In genomic region chr3:39291903-39292329, GRCh38 we compare ENCODE assay signal across 8 cellular contexts. TPM values are rescaled to one million over a fixed set of nuclear protein-coding genes. Genes with fewer than 3 reads are reported as not detected.
DNase-seq lines count a peak whose midpoint lies in the region; ATAC-seq and TF ChIP-seq lines count a peak whose summit lies in the region.

No MANE protein-coding gene starts in this region.

- H3K4me1 Mint-ChIP-seq in activated T-helper 17 cell treated with anti-CD3 and anti-CD28 coated beads, Interleukin-2, amount 50 U/mL, for 72 hours = peaks cover 10% of the 10 kb centered on the region

- H3K27me3 Mint-ChIP-seq in activated T-helper 17 cell treated with anti-CD3 and anti-CD28 coated beads, Interleukin-2, amount 50 U/mL, for 72 hours = no peaks in the 10 kb centered on the region

- peak overlapping the region; percentile 18 for H3K27ac Mint-ChIP-seq in activated T-helper 17 cell treated with anti-CD3 and anti-CD28 coated beads, Interleukin-2, amount 50 U/mL, for 72 hours

- H3K27me3 ChIP-seq in RWPE2 (ENCODE audit: insufficient read depth, poor library complexity, severe bottlenecking) (no peaks in the 10 kb centered on the region), thyroid gland (no peaks in the 10 kb centered on the region)

- H3K9me3 ChIP-seq in RWPE2 (ENCODE audit: severe bottlenecking) (no peaks in the 10 kb centered on the region), thyroid gland (no peaks in the 10 kb centered on the region)

- no peak overlapping the region for H3K4me3 Mint-ChIP-seq in activated T-helper 17 cell treated with anti-CD3 and anti-CD28 coated beads, Interleukin-2, amount 50 U/mL, for 72 hours

- no peaks in the 10 kb centered on the region for H3K9me3 Mint-ChIP-seq in activated T-helper 17 cell treated with anti-CD3 and anti-CD28 coated beads, Interleukin-2, amount 50 U/mL, for 72 hours

- H3K4me1 ChIP-seq in RWPE2 (ENCODE audit: insufficient read depth, poor library complexity, severe bottlenecking) (no peaks in the 10 kb centered on the region), thyroid gland (peaks cover 9 to 30% of the 10 kb centered on the region in 2 donors)

- TF ChIP-seq CTCF in RWPE2 (IDR thresholded peaks at IDR 0.05; ENCODE audit: poor library complexity, severe bottlenecking) (peak; percentile 90), foreskin fibroblast (IDR thresholded peaks at IDR 0.05; ENCODE audit: low read depth, low read length) (peak; percentile 93), thyroid gland (IDR thresholded peaks at IDR 0.05) (peak; percentile 68 to 96 (median 75))

- H3K36me3 ChIP-seq in RWPE2 (ENCODE audit: low read depth) = no peaks in the 10 kb centered on the region
- no peaks in the 10 kb centered on the region for H3K36me3 ChIP-seq in thyroid gland

- 23 to 34% methylated on average over 5 of the region's 5 CpGs for WGBS in thyroid gland, 2 donors

- H3K36me3 Mint-ChIP-seq in activated T-helper 17 cell treated with anti-CD3 and anti-CD28 coated beads, Interleukin-2, amount 50 U/mL, for 72 hours (ENCODE audit: low read depth) = no peaks in the 10 kb centered on the region

- no peak overlapping the region for H3K27ac ChIP-seq in RWPE2 (ENCODE audit: poor library complexity, severe bottlenecking)
- H3K27ac ChIP-seq in thyroid gland = no peak overlapping the region

- ATAC-seq in RWPE2 (ENCODE audit: low read depth) = peak; percentile 29; the same call in 1 of the 3 replicates
- ATAC-seq in activated T-helper 17 cell treated with anti-CD3 and anti-CD28 coated beads, Interleukin-2, amount 50 U/mL, for 72 hours (replicated peaks) = peak; percentile 20
- no peak for ATAC-seq in GM21515 (IDR thresholded peaks at IDR 0.05; ENCODE audit: unreplicated experiment)

- DNase-seq in CD1c-positive myeloid dendritic cell (ENCODE audit: extremely low spot score) (peak; percentile 81), HS-27A (ENCODE audit: low read depth) (peak; percentile 42), RWPE2 (ENCODE audit: low spot score) (no peak), foreskin fibroblast (peak; percentile 22 to 75), nucleus accumbens (lab: John Stamatoyannopoulos, UW) (peak in 42 of 56 donors; percentile 5 to 82 (median 34)), thyroid gland (peak; percentile 52 to 67)

- TF ChIP-seq POLR2A in thyroid gland (IDR thresholded peaks at IDR 0.05) = no peak

- no peak overlapping the region for H3K4me3 ChIP-seq in RWPE2 (ENCODE audit: severe bottlenecking)
- H3K4me3 ChIP-seq in foreskin fibroblast (ENCODE audit: low read depth in 1 of 2, low read length in 2 of 2) = no peak overlapping the region
- H3K4me3 ChIP-seq in thyroid gland (replicated peaks in 1 of 3) = no peak overlapping the region

- intact Hi-C loops in thyroid gland (cut with DNase I) = loop anchor here (2.0 to 5.0 kb wide), 3 partner anchors 85 to 165 kb away; no protein-coding TSS in a partner anchor

RNA-seq across cellular contexts. Expression of gene CX3CR1, which starts 12.1 kb away (rescaled TPM):
- total RNA-seq in activated T-helper 17 cell treated with anti-CD3 and anti-CD28 coated beads, Interleukin-2, amount 50 U/mL, for 72 hours = under 1 TPM; 0.13 to 0.37 TPM
- 1 to 10 TPM in 2 of 4 donors, under 1 TPM in 1, not detected in 1; 0.27 to 1.9 (median 1.1) TPM for total RNA-seq in thyroid gland

RNA-seq across cellular contexts. Expression of gene CCR8, which starts 37.6 kb away (rescaled TPM):
- total RNA-seq in activated T-helper 17 cell treated with anti-CD3 and anti-CD28 coated beads, Interleukin-2, amount 50 U/mL, for 72 hours = 10 to 100 TPM in 1 of 2 donors, under 1 TPM in 1; 0.87 to 10.2 TPM
- not detected for total RNA-seq in thyroid gland
